Comparison of ENCODE assay signal across 9 cellular contexts in genomic region chr12:131930510-131930909, GRCh38. TPM values are rescaled to one million over a fixed set of nuclear protein-coding genes. Genes with fewer than 3 reads are reported as not detected.
A peak's percentile ranks its signal among the peaks of the same experiment; 100 is the strongest.
DNase-seq lines count a peak whose midpoint lies in the region; ATAC-seq and TF ChIP-seq lines count a peak whose summit lies in the region.
"Had no signal": no experiment of that assay in that cellular context is flagged by ENCODE, and none has a peak within 500 bp of the region (broad histone marks: within the 10 kb centered on the region; RNA-seq: fewer than 3 reads in every experiment).

No MANE protein-coding gene starts in this region.

- no peaks in the 10 kb centered on the region for H3K9me3 Mint-ChIP-seq in T-helper 2 cell treated with Interferon-gamma antibody and Interleukin-4, amounts not matched to agents 5 μg/mL and 100 μg/mL, for 36 hours
- H3K9me3 Mint-ChIP-seq in activated CD8-positive, alpha-beta T cell treated with anti-CD3 and anti-CD28 coated beads, Interleukin-2, amount 10 ng/mL, durations not matched to agents 7 days and 5 days (ENCODE audit: insufficient read depth): no peaks in the 10 kb centered on the region

- H3K9ac ChIP-seq in iPS-20b (ENCODE audit: low read depth, low read length): peak overlapping the region; percentile 89; the same call in 1 of the 2 replicates

- TF ChIP-seq EP300 in stomach (IDR thresholded peaks at IDR 0.05): no peak

- H3K27ac Mint-ChIP-seq in T-helper 2 cell treated with Interferon-gamma antibody and Interleukin-4, amounts not matched to agents 5 μg/mL and 100 μg/mL, for 36 hours: peak overlapping the region; percentile 84
- H3K27ac Mint-ChIP-seq in activated CD8-positive, alpha-beta T cell treated with anti-CD3 and anti-CD28 coated beads, Interleukin-2, amount 10 ng/mL, durations not matched to agents 7 days and 5 days: peak overlapping the region; percentile 84

- H3K36me3 Mint-ChIP-seq in T-helper 2 cell treated with Interferon-gamma antibody and Interleukin-4, amounts not matched to agents 5 μg/mL and 100 μg/mL, for 36 hours (ENCODE audit: low read depth): peaks cover 35% of the 10 kb centered on the region
- peaks cover 33% of the 10 kb centered on the region for H3K36me3 Mint-ChIP-seq in activated CD8-positive, alpha-beta T cell treated with anti-CD3 and anti-CD28 coated beads, Interleukin-2, amount 10 ng/mL, durations not matched to agents 7 days and 5 days (ENCODE audit: low read depth)

- POLR2A ChIA-PET in activated CD8-positive, alpha-beta T cell treated with anti-CD3 and anti-CD28 coated beads, Interleukin-2, amount 10 ng/mL, durations not matched to agents 7 days and 5 days (lab: Charles Lee): interaction anchor here (1.1 to 3.0 kb wide), 4 partner anchors 12 to 220 kb away, joined by 5 to 12 read pairs (median 7); partner anchors contain the start of genes EP400 and SFSWAP

- H3K36me3 ChIP-seq in iPS-20b (ENCODE audit: insufficient read depth, low read depth, low read length): peaks cover 52% of the 10 kb centered on the region
- H3K36me3 ChIP-seq in stomach: peaks cover 28 to 50% (median 44%) of the 10 kb centered on the region in 4 donors

- CTCF ChIA-PET in activated CD8-positive, alpha-beta T cell treated with anti-CD3 and anti-CD28 coated beads, Interleukin-2, amount 10 ng/mL, durations not matched to agents 7 days and 5 days (lab: Charles Lee): interaction anchor here (1.0 to 1.5 kb wide), 2 partner anchors 19 to 34 kb away, joined by 3 to 5 read pairs; partner anchors contain the start of gene EP400

- no peak for TF ChIP-seq CTCF in stomach (IDR thresholded peaks at IDR 0.05)

- peak overlapping the region; percentile 78 for H3K4me3 ChIP-seq in iPS-20b (ENCODE audit: low read length)
- peak overlapping the region; percentile 76 to 100 (median 98) for H3K4me3 ChIP-seq in stomach

- intact Hi-C loops in stomach (cut with DNase I; ENCODE audit: low total_unique reads): no loop called here

- H3K27me3 Mint-ChIP-seq in T-helper 2 cell treated with Interferon-gamma antibody and Interleukin-4, amounts not matched to agents 5 μg/mL and 100 μg/mL, for 36 hours (ENCODE audit: low read depth): no peaks in the 10 kb centered on the region
- H3K27me3 Mint-ChIP-seq in activated CD8-positive, alpha-beta T cell treated with anti-CD3 and anti-CD28 coated beads, Interleukin-2, amount 10 ng/mL, durations not matched to agents 7 days and 5 days (ENCODE audit: low read depth): no peaks in the 10 kb centered on the region

- TF ChIP-seq POLR2A in stomach (IDR thresholded peaks at IDR 0.05): no peak

- no peak for DNase-seq in T-helper 2 cell treated with Interferon-gamma antibody and Interleukin-4, amounts not matched to agents 5 μg/mL and 100 μg/mL, for 36 hours (ENCODE audit: low spot score)
- DNase-seq in T-helper 2 cell (no peak), stomach (no peak), NCI-H187 (lab: John Stamatoyannopoulos, UW) (no peak), cerebellar cortex (ENCODE audit: low spot score) (no peak), superior temporal gyrus (ENCODE audit: extremely low spot score) (no peak)
- DNase-seq in activated CD8-positive, alpha-beta T cell treated with anti-CD3 and anti-CD28 coated beads, Interleukin-2, amount 10 ng/mL, durations not matched to agents 7 days and 5 days: no peak

- H3K4me1 Mint-ChIP-seq in T-helper 2 cell treated with Interferon-gamma antibody and Interleukin-4, amounts not matched to agents 5 μg/mL and 100 μg/mL, for 36 hours (ENCODE audit: low read depth): peaks cover 11% of the 10 kb centered on the region
- peaks cover 23% of the 10 kb centered on the region for H3K4me1 Mint-ChIP-seq in activated CD8-positive, alpha-beta T cell treated with anti-CD3 and anti-CD28 coated beads, Interleukin-2, amount 10 ng/mL, durations not matched to agents 7 days and 5 days (ENCODE audit: low read depth)

- H3K27me3 ChIP-seq in iPS-20b (ENCODE audit: insufficient read depth, low read length) (peaks cover 5% of the 10 kb centered on the region), stomach (no peaks in the 10 kb centered on the region)
- H3K27me3 ChIP-seq: foreskin keratinocyte had no signal

- peak overlapping the region; percentile 90 for H3K4me3 Mint-ChIP-seq in T-helper 2 cell treated with Interferon-gamma antibody and Interleukin-4, amounts not matched to agents 5 μg/mL and 100 μg/mL, for 36 hours
- peak overlapping the region; percentile 84 for H3K4me3 Mint-ChIP-seq in activated CD8-positive, alpha-beta T cell treated with anti-CD3 and anti-CD28 coated beads, Interleukin-2, amount 10 ng/mL, durations not matched to agents 7 days and 5 days

- ATAC-seq in activated CD8-positive, alpha-beta T cell treated with anti-CD3 and anti-CD28 coated beads, Interleukin-2, amount 10 ng/mL, durations not matched to agents 7 days and 5 days: no peak

- H3K4me1 ChIP-seq in iPS-20b (ENCODE audit: insufficient read depth, low read length) (peaks cover 3% of the 10 kb centered on the region; the same call in 1 of the 2 replicates), stomach (peaks cover 7 to 32% (median 24%) of the 10 kb centered on the region in 4 donors)
- H3K4me1 ChIP-seq: foreskin keratinocyte had no signal

- H3K27ac ChIP-seq in iPS-20b (ENCODE audit: low read length): no peak overlapping the region
- peak overlapping the region in 1 of 5 donors; percentile 89 for H3K27ac ChIP-seq in stomach
- H3K27ac ChIP-seq: foreskin keratinocyte had no signal

- 73 to 87% (median 82%) methylated on average over 9 of the region's 9 CpGs for WGBS in stomach, 5 donors

- H3K9me3 ChIP-seq in iPS-20b (ENCODE audit: insufficient read depth, low read depth, low read length): no peaks in the 10 kb centered on the region
- H3K9me3 ChIP-seq in stomach: no peaks in the 10 kb centered on the region

RNA-seq across cellular contexts. Expression of gene PUS1, which starts 1.4 kb away (rescaled TPM):
- 10 to 100 TPM; 57.3 to 64.7 TPM for total RNA-seq in activated CD8-positive, alpha-beta T cell treated with anti-CD3 and anti-CD28 coated beads, Interleukin-2, amount 10 ng/mL, durations not matched to agents 7 days and 5 days
- 10 to 100 TPM in 3 of 5 donors, 1 to 10 TPM in 2; 3.1 to 13.9 (median 12.3) TPM for total RNA-seq in stomach
- polyA plus RNA-seq in stomach: 10 to 100 TPM; 12.6 to 26.3 (median 12.8) TPM

RNA-seq across cellular contexts. Expression of gene EP400, which starts 19.2 kb away (rescaled TPM):
- 10 to 100 TPM; 58.0 to 58.8 TPM for total RNA-seq in activated CD8-positive, alpha-beta T cell treated with anti-CD3 and anti-CD28 coated beads, Interleukin-2, amount 10 ng/mL, durations not matched to agents 7 days and 5 days
- 10 to 100 TPM; 21.3 to 39.8 (median 24.5) TPM for total RNA-seq in stomach
- 10 to 100 TPM in 1 of 3 donors, 1 to 10 TPM in 2; 5.2 to 12.0 (median 6.4) TPM for polyA plus RNA-seq in stomach

RNA-seq across cellular contexts. Expression of gene ULK1, which starts 36.1 kb away (rescaled TPM):
- 10 to 100 TPM; 17.1 to 20.6 TPM for total RNA-seq in activated CD8-positive, alpha-beta T cell treated with anti-CD3 and anti-CD28 coated beads, Interleukin-2, amount 10 ng/mL, durations not matched to agents 7 days and 5 days
- total RNA-seq in stomach: 10 to 100 TPM; 14.3 to 45.1 (median 23.3) TPM
- polyA plus RNA-seq in stomach: 10 to 100 TPM; 10.2 to 16.9 (median 15.5) TPM
